In genomic region chr19:19105365-19106060, GRCh38 we compare ENCODE assay signal across 9 cellular contexts. TPM values are rescaled to one million over a fixed set of nuclear protein-coding genes. Genes with fewer than 3 reads are reported as not detected.
A peak's percentile ranks its signal among the peaks of the same experiment; 100 is the strongest.
DNase-seq lines count a peak whose midpoint lies in the region; FAIRE-seq and TF ChIP-seq lines count a peak whose summit lies in the region.
"Had no signal": no experiment of that assay in that cellular context is flagged by ENCODE, and none has a peak within 500 bp of the region (broad histone marks: within the 10 kb centered on the region; RNA-seq: fewer than 3 reads in every experiment).

No MANE protein-coding gene starts in this region.

- in situ Hi-C loops in brain microvascular endothelial cell (cut with HindIII; ENCODE audit: low pct_ligation_motif_present, low sequenced_read_pairs), result no loop called here

- peak overlapping the region in 1 of 2 donors; percentile 34 for H3K9ac ChIP-seq in kidney (ENCODE audit: low read length in 2 of 2)

- H3K27me3 Mint-ChIP-seq in activated naive CD4-positive, alpha-beta T cell treated with anti-CD3 and anti-CD28 coated beads, Interleukin-2, amount 10 ng/mL, durations not matched to agents 7 days and 5 days, result no peaks in the 10 kb centered on the region
- no peaks in the 10 kb centered on the region for H3K27me3 Mint-ChIP-seq in activated CD4-positive, alpha-beta memory T cell treated with anti-CD3 and anti-CD28 coated beads, Interleukin-2, amount 10 ng/mL, durations not matched to agents 7 days and 5 days

- CTCF ChIA-PET in activated naive CD4-positive, alpha-beta T cell treated with anti-CD3 and anti-CD28 coated beads, Interleukin-2, amount 10 ng/mL, durations not matched to agents 7 days and 5 days (lab: Charles Lee), result interaction anchor here (1.3 kb wide), 1 partner anchor 10 kb away, joined by 3 read pairs; no protein-coding TSS in a partner anchor
- CTCF ChIA-PET in activated CD4-positive, alpha-beta memory T cell treated with anti-CD3 and anti-CD28 coated beads, Interleukin-2, amount 10 ng/mL, durations not matched to agents 7 days and 5 days (lab: Charles Lee), result no interaction called here

- no peaks in the 10 kb centered on the region for H3K27me3 ChIP-seq in brain microvascular endothelial cell (replicated peaks)
- H3K27me3 ChIP-seq in vagina, result no peaks in the 10 kb centered on the region

- TF ChIP-seq CTCF in brain microvascular endothelial cell (IDR thresholded peaks at IDR 0.05; ENCODE audit: low read depth, low read length, missing control alignments) (no peak), kidney (IDR thresholded peaks at IDR 0.05; ENCODE audit: borderline replicate concordance, extremely low read depth, insufficient read depth) (no peak), vagina (IDR thresholded peaks at IDR 0.05) (no peak)

- H3K4me3 ChIP-seq in brain microvascular endothelial cell (ENCODE audit: low read depth, low read length), result peak overlapping the region; percentile 54
- H3K4me3 ChIP-seq in kidney (ENCODE audit: low read length in 2 of 2), result peak overlapping the region; percentile 55 to 57
- H3K4me3 ChIP-seq in vagina, result peak overlapping the region; percentile 24 to 45

- peak in 1 of 2 donors; percentile 43 for TF ChIP-seq POLR2A in vagina (IDR thresholded peaks at IDR 0.05)

- H3K27ac Mint-ChIP-seq in activated naive CD4-positive, alpha-beta T cell treated with anti-CD3 and anti-CD28 coated beads, Interleukin-2, amount 10 ng/mL, durations not matched to agents 7 days and 5 days, result peak overlapping the region; percentile 12
- no peak overlapping the region for H3K27ac Mint-ChIP-seq in activated CD4-positive, alpha-beta memory T cell treated with anti-CD3 and anti-CD28 coated beads, Interleukin-2, amount 10 ng/mL, durations not matched to agents 7 days and 5 days

- no peaks in the 10 kb centered on the region for H3K9me3 Mint-ChIP-seq in activated naive CD4-positive, alpha-beta T cell treated with anti-CD3 and anti-CD28 coated beads, Interleukin-2, amount 10 ng/mL, durations not matched to agents 7 days and 5 days
- no peaks in the 10 kb centered on the region for H3K9me3 Mint-ChIP-seq in activated CD4-positive, alpha-beta memory T cell treated with anti-CD3 and anti-CD28 coated beads, Interleukin-2, amount 10 ng/mL, durations not matched to agents 7 days and 5 days

- FAIRE-seq in kidney (lab: Jason Lieb, UNC), result no peak

- H3K4me3 Mint-ChIP-seq in activated naive CD4-positive, alpha-beta T cell treated with anti-CD3 and anti-CD28 coated beads, Interleukin-2, amount 10 ng/mL, durations not matched to agents 7 days and 5 days, result no peak overlapping the region
- H3K4me3 Mint-ChIP-seq in activated CD4-positive, alpha-beta memory T cell treated with anti-CD3 and anti-CD28 coated beads, Interleukin-2, amount 10 ng/mL, durations not matched to agents 7 days and 5 days, result no peak overlapping the region

- H3K9me3 ChIP-seq in kidney (ENCODE audit: control insufficient read depth in 1 of 2, low read length in 2 of 2), result no peaks in the 10 kb centered on the region
- H3K9me3 ChIP-seq in vagina, result no peaks in the 10 kb centered on the region

- no peak for DNase-seq in activated naive CD4-positive, alpha-beta T cell treated with anti-CD3 and anti-CD28 coated beads, Interleukin-2, amount 10 ng/mL, durations not matched to agents 7 days and 5 days
- no peak for DNase-seq in activated naive CD4-positive, alpha-beta T cell treated with Interleukin-2 at 50 U/mL for 16 hours
- DNase-seq in brain microvascular endothelial cell (peak; percentile 42), kidney (no peak), vagina (ENCODE audit: extremely low spot score in 2 of 2) (no peak), Kasumi-1 (lab: John Stamatoyannopoulos, UW) (no peak), SKM-1 (lab: John Stamatoyannopoulos, UW; ENCODE audit: unreplicated experiment) (no peak)
- DNase-seq in activated CD4-positive, alpha-beta memory T cell treated with anti-CD3 and anti-CD28 coated beads, Interleukin-2, amount 10 ng/mL, durations not matched to agents 7 days and 5 days, result no peak
- DNase-seq: DND-41 had no signal

- intact Hi-C loops in kidney (cut with DNase I) (no loop called here), vagina (cut with DNase I) (no loop called here)

- H3K36me3 Mint-ChIP-seq in activated naive CD4-positive, alpha-beta T cell treated with anti-CD3 and anti-CD28 coated beads, Interleukin-2, amount 10 ng/mL, durations not matched to agents 7 days and 5 days, result no peaks in the 10 kb centered on the region
- H3K36me3 Mint-ChIP-seq in activated CD4-positive, alpha-beta memory T cell treated with anti-CD3 and anti-CD28 coated beads, Interleukin-2, amount 10 ng/mL, durations not matched to agents 7 days and 5 days (ENCODE audit: low read depth), result no peaks in the 10 kb centered on the region

- POLR2A ChIA-PET in activated CD4-positive, alpha-beta memory T cell treated with anti-CD3 and anti-CD28 coated beads, Interleukin-2, amount 10 ng/mL, durations not matched to agents 7 days and 5 days (lab: Charles Lee), result no interaction called here

- no peaks in the 10 kb centered on the region for H3K36me3 ChIP-seq in brain microvascular endothelial cell (replicated peaks)
- H3K36me3 ChIP-seq in kidney (ENCODE audit: control insufficient read depth in 1 of 2, insufficient read depth in 2 of 2, low read length in 2 of 2), result peaks cover 0 to 8% of the 10 kb centered on the region in 2 donors
- H3K36me3 ChIP-seq in vagina, result no peaks in the 10 kb centered on the region

- H3K4me1 ChIP-seq in kidney (ENCODE audit: control insufficient read depth in 1 of 2, insufficient read depth in 1 of 2, low read depth in 1 of 2, low read length in 2 of 2) (peaks cover 4 to 5% of the 10 kb centered on the region in 2 donors), vagina (peaks cover 45% of the 10 kb centered on the region)

- H3K27ac ChIP-seq in brain microvascular endothelial cell (no peak overlapping the region), kidney (ENCODE audit: low read depth in 2 of 2, low read length in 2 of 2) (peak overlapping the region; percentile 53 to 80), vagina (peak overlapping the region; percentile 83)

- no peaks in the 10 kb centered on the region for H3K4me1 Mint-ChIP-seq in activated naive CD4-positive, alpha-beta T cell treated with anti-CD3 and anti-CD28 coated beads, Interleukin-2, amount 10 ng/mL, durations not matched to agents 7 days and 5 days
- H3K4me1 Mint-ChIP-seq in activated CD4-positive, alpha-beta memory T cell treated with anti-CD3 and anti-CD28 coated beads, Interleukin-2, amount 10 ng/mL, durations not matched to agents 7 days and 5 days, result no peaks in the 10 kb centered on the region

RNA-seq across cellular contexts. Expression of gene TMEM161A, which starts 32.8 kb away (rescaled TPM):
- total RNA-seq in kidney, result 23.9 TPM
- polyA plus RNA-seq in kidney (ENCODE audit: insufficient read depth, low read depth, low replicate concordance), result 37.1 TPM
- total RNA-seq in vagina, result 31.7 TPM
- total RNA-seq in activated CD4-positive, alpha-beta memory T cell treated with anti-CD3 and anti-CD28 coated beads, Interleukin-2, amount 10 ng/mL, durations not matched to agents 7 days and 5 days, result 10 to 100 TPM; 18.9 TPM

RNA-seq across cellular contexts. Expression of gene SLC25A42, which starts 41.7 kb away (rescaled TPM):
- total RNA-seq in kidney (9.7 TPM), vagina (6.6 TPM)
- polyA plus RNA-seq in kidney (ENCODE audit: insufficient read depth, low read depth, low replicate concordance), result 70.7 TPM
- 10 to 100 TPM; 17.6 to 21.0 TPM for total RNA-seq in activated CD4-positive, alpha-beta memory T cell treated with anti-CD3 and anti-CD28 coated beads, Interleukin-2, amount 10 ng/mL, durations not matched to agents 7 days and 5 days
